ENCODE assay signal across 28 cellular contexts in the genomic region with DNA sequence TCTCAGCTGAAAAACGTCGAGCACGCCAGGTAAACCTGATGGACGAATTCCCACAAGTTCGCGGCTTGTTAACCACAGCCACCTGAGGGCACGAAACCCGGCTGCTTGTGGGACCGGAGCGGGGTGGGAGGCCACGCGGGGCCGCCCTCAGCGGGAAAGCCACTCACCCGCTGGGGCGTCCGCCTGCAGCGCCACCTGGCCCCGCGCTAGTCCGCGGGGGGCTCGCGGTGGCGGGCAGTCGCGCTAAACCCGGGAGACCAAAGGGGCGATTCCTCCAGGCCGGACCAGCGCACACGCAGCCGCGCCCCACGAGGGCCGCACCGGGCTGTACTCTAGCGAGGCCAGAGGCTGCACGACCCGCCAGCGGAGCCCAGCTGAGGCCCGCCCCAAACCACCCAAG. TPM values are rescaled to one million over a fixed set of nuclear protein-coding genes. Genes with fewer than 3 reads are reported as not detected.
DNase-seq lines count a peak whose midpoint lies in the region; ATAC-seq, FAIRE-seq and TF ChIP-seq lines count a peak whose summit lies in the region.
"Had no signal": no experiment of that assay in that cellular context is flagged by ENCODE, and none has a peak within 500 bp of the region (broad histone marks: within the 10 kb centered on the region; RNA-seq: fewer than 3 reads in every experiment).

No MANE protein-coding gene starts in this region.

- POLR2A ChIA-PET in Panc1 (lab: Charles Lee): no interaction called here
- POLR2A ChIA-PET in PC-9 (lab: Charles Lee; ENCODE audit: unreplicated experiment): no interaction called here

- H3K36me3 ChIP-seq in H7 (replicated peaks; ENCODE audit: control insufficient read depth, insufficient read depth, low read length) (no peaks in the 10 kb centered on the region), Panc1 (ENCODE audit: control insufficient read depth, insufficient read depth, low read length) (no peaks in the 10 kb centered on the region), iPS-18a (ENCODE audit: control insufficient read depth, low read depth, low read length) (no peaks in the 10 kb centered on the region), skeletal muscle satellite cell (ENCODE audit: insufficient read depth, low read length) (no peaks in the 10 kb centered on the region), PC-9 (ENCODE audit: low read depth) (no peaks in the 10 kb centered on the region), adrenal gland (replicated peaks in 1 of 2) (no peaks in the 10 kb centered on the region)
- H3K36me3 ChIP-seq: brain microvascular endothelial cell, esophagus squamous epithelium, gastroesophageal sphincter, SJCRH30, spleen, thoracic aorta had no signal

- H3K4me2 ChIP-seq in skeletal muscle satellite cell (ENCODE audit: low read length) (peak overlapping the region; percentile 12), PC-9 (no peak overlapping the region)

- peak; percentile 77 for ATAC-seq in Panc1
- ATAC-seq: activated CD4-positive, alpha-beta T cell treated with anti-CD3 and anti-CD28 coated beads for 36 hours; activated naive CD8-positive, alpha-beta T cell treated with anti-CD3 and anti-CD28 coated beads, Interleukin-2, amount 50 U/mL, for 24 hours; effector memory CD8-positive, alpha-beta T cell; gastroesophageal sphincter; stimulated activated naive B cell treated with anti-CD40 and anti-IgM and Interleukin-4, amounts not matched to agents 10 μg/mL and 1 μg/mL and 100 μg/mL, for 72 hours; T-helper 17 cell had no signal

- H3K9ac ChIP-seq in iPS-18a (ENCODE audit: low read length): no peak overlapping the region
- no peak overlapping the region for H3K9ac ChIP-seq in skeletal muscle satellite cell (ENCODE audit: low read depth, low read length)

- CTCF ChIA-PET in Panc1 (lab: Charles Lee): interaction anchor here (0.8 kb wide), 1 partner anchor 147 kb away, joined by 3 read pairs; no protein-coding TSS in a partner anchor
- CTCF ChIA-PET in PC-9 (lab: Charles Lee): no interaction called here

- H3K4me3 ChIP-seq in H7 (ENCODE audit: insufficient read depth, low read depth, low read length) (no peak overlapping the region), Panc1 (ENCODE audit: low read depth in 2 of 2, low read length in 2 of 2) (peak overlapping the region; percentile 27 to 32; a peak in 3 of 4 replicates), iPS-18a (ENCODE audit: low read length) (peak overlapping the region; percentile 33), skeletal muscle satellite cell (ENCODE audit: low read length) (no peak overlapping the region), PC-9 (no peak overlapping the region), adrenal gland (no peak overlapping the region)
- H3K4me3 ChIP-seq: SJCRH30, spleen, thoracic aorta had no signal

- no peak for FAIRE-seq in urothelium cell line (lab: Jason Lieb, UNC)
- FAIRE-seq: colon, GM19239 had no signal

- no peak overlapping the region for H2AFZ ChIP-seq in PC-9

- intact Hi-C loops in Panc1 (cut with micrococcal nuclease; ENCODE audit: unreplicated experiment) (no loop called here), PC-9 (cut with micrococcal nuclease; ENCODE audit: unreplicated experiment) (no loop called here), adrenal gland (cut with DNase I) (no loop called here)

- no peak for TF ChIP-seq POLR2A in adrenal gland (IDR thresholded peaks at IDR 0.05)

- H3K9me3 ChIP-seq in Panc1 (ENCODE audit: control insufficient read depth, insufficient read depth, low read depth, low read length): no peaks in the 10 kb centered on the region
- H3K9me3 ChIP-seq in iPS-18a (ENCODE audit: control insufficient read depth, low read depth, low read length): no peaks in the 10 kb centered on the region
- no peaks in the 10 kb centered on the region for H3K9me3 ChIP-seq in skeletal muscle satellite cell (replicated peaks; ENCODE audit: low read length)
- H3K9me3 ChIP-seq in PC-9 (ENCODE audit: insufficient read depth, low read depth): no peaks in the 10 kb centered on the region
- H3K9me3 ChIP-seq in adrenal gland (replicated peaks in 1 of 3): no peaks in the 10 kb centered on the region
- H3K9me3 ChIP-seq: esophagus squamous epithelium, gastroesophageal sphincter, SJCRH30, spleen, thoracic aorta had no signal

- in situ Hi-C loops in Panc1 (cut with HindIII; ENCODE audit: low pct_unique_long_range_greater_than_20kb, low sequenced_read_pairs): no loop called here

- WGBS in adrenal gland, 4 donors: 22 to 36% (median 30%) methylated on average over 31 to 42 of the region's 42 CpGs

- no peaks in the 10 kb centered on the region for H3K9me2 ChIP-seq in PC-9 (ENCODE audit: insufficient read depth)

- no peaks in the 10 kb centered on the region for H3F3A ChIP-seq in PC-9 (ENCODE audit: insufficient read depth, low read depth)

- H4K20me1 ChIP-seq in PC-9 (ENCODE audit: insufficient read depth): no peaks in the 10 kb centered on the region

- no peaks in the 10 kb centered on the region for H3K79me2 ChIP-seq in PC-9 (ENCODE audit: low read depth)

- no TSS peak for BruUV-seq in Panc1 (replicated peaks; lab: Mats Ljungman, UMichigan)
- BruUV-seq in PC-9 (replicated peaks; lab: Mats Ljungman, UMichigan): no TSS peak

- DNase-seq in H7: peak; percentile 36
- no peak for DNase-seq in Panc1 (ENCODE audit: low read depth, low spot score)
- DNase-seq in urothelium cell line (ENCODE audit: low spot score): no peak
- DNase-seq in PC-9: no peak
- no peak for DNase-seq in adrenal gland
- DNase-seq: activated CD4-positive, alpha-beta T cell treated with anti-CD3 and anti-CD28 coated beads for 36 hours; activated CD8-positive, alpha-beta memory T cell treated with anti-CD3 and anti-CD28 coated beads for 24 hours; activated gamma-delta T cell treated with Interleukin-2 at 50 U/mL for 16 hours; activated naive CD8-positive, alpha-beta T cell treated with anti-CD3 and anti-CD28 coated beads, Interleukin-2, amount 50 U/mL, for 24 hours; activated T-cell treated with anti-CD3 and anti-CD28 coated beads, Interleukin-2, amount 50 U/mL, for 1 hour; brain microvascular endothelial cell; effector memory CD8-positive, alpha-beta T cell; esophagus squamous epithelium; Karpas-422; kidney glomerular epithelial cell; NCI-H1694 treated with DMSO at 0.1 percent for 48 hours; NCI-H2171 treated with DMSO at 0.1 percent for 48 hours; SJCRH30; spleen; stimulated activated CD4-positive, alpha-beta T cell treated with anti-CD3 and anti-CD28 coated beads, Interleukin-4, amount 100 ng/mL, for 1 hour; stimulated activated naive B cell treated with anti-CD40 and anti-IgM and Interleukin-4, amounts not matched to agents 10 μg/mL and 1 μg/mL and 100 μg/mL, for 72 hours; T-helper 17 cell had no signal

- no peaks in the 10 kb centered on the region for H3K27me3 ChIP-seq in H7 (ENCODE audit: control insufficient read depth, insufficient read depth, low read length)
- peaks cover 19% of the 10 kb centered on the region for H3K27me3 ChIP-seq in Panc1 (ENCODE audit: control insufficient read depth, insufficient read depth, low read length)
- peaks cover 19% of the 10 kb centered on the region for H3K27me3 ChIP-seq in iPS-18a (ENCODE audit: control insufficient read depth, insufficient read depth, low read length)
- peaks cover 16% of the 10 kb centered on the region for H3K27me3 ChIP-seq in skeletal muscle satellite cell (ENCODE audit: control insufficient read depth, insufficient read depth, low read length)
- no peaks in the 10 kb centered on the region for H3K27me3 ChIP-seq in PC-9 (ENCODE audit: insufficient read depth, low read depth)
- H3K27me3 ChIP-seq in adrenal gland: peaks cover 16% of the 10 kb centered on the region
- H3K27me3 ChIP-seq: SJCRH30 had no signal

- H3K27ac ChIP-seq in Panc1 (ENCODE audit: low read length): no peak overlapping the region
- H3K27ac ChIP-seq in iPS-18a (ENCODE audit: low read length): no peak overlapping the region
- no peak overlapping the region for H3K27ac ChIP-seq in PC-9
- H3K27ac ChIP-seq in adrenal gland: no peak overlapping the region
- H3K27ac ChIP-seq: brain microvascular endothelial cell, esophagus squamous epithelium, gastroesophageal sphincter, SJCRH30, spleen, thoracic aorta had no signal

- no peak for TF ChIP-seq CTCF in Panc1 (IDR thresholded peaks at IDR 0.05)
- TF ChIP-seq CTCF in PC-9 (conservative IDR thresholded peaks at IDR 0.05): no peak
- TF ChIP-seq CTCF in adrenal gland (IDR thresholded peaks at IDR 0.05): no peak

- H3K4me1 ChIP-seq in Panc1 (ENCODE audit: control insufficient read depth, insufficient read depth, low read length) (peaks cover 9% of the 10 kb centered on the region; the same call in 1 of the 2 replicates), iPS-18a (ENCODE audit: control insufficient read depth, low read depth, low read length) (peaks cover 7% of the 10 kb centered on the region), skeletal muscle satellite cell (ENCODE audit: control insufficient read depth, insufficient read depth, low read length) (peaks cover 11% of the 10 kb centered on the region), PC-9 (replicated peaks; ENCODE audit: insufficient read depth) (no peaks in the 10 kb centered on the region), adrenal gland (replicated peaks in 1 of 2) (no peaks in the 10 kb centered on the region)
- H3K4me1 ChIP-seq: SJCRH30 had no signal

RNA-seq across cellular contexts. Expression of gene CFAP161, which starts 15.7 kb away (rescaled TPM):
- total RNA-seq in H7 (2014; rRNA removed; shearing (Covaris generic)): 0.59 TPM in 1 of 2 replicates, not detected in the other
- total RNA-seq in Panc1 (2021; ENCODE audit: unreplicated experiment) (2.7 TPM), PC-9 (2021) (1.4 and 2.0 TPM in 2 replicates), adrenal gland (under 1 TPM in 1 of 8 donors, not detected in 7; 0.43 TPM)
- polyA plus RNA-seq in Panc1 (2012; ENCODE audit: insufficient read length): 0.13 TPM
- total RNA-seq in skeletal muscle satellite cell (2012; rRNA removed): under 0.01 TPM in 2 replicates
- under 1 TPM in 2 of 3 donors, not detected in 1; 0.10 to 0.31 TPM for polyA plus RNA-seq in adrenal gland
- total RNA-seq: activated CD4-positive, alpha-beta T cell treated with anti-CD3 and anti-CD28 coated beads for 36 hours; SJCRH30 had no signal

Comparison
In these comparisons a context has a peak if more than half of its experiments do, and no peak if none do; other contexts are left out.
1. H3K4me3 ChIP-seq: peak in Panc1 (2 of 2) and iPS-18a (single experiment); none in H7 (single experiment), skeletal muscle satellite cell (single experiment), PC-9 (single experiment) and adrenal gland (0 of 4).